In the genomic region with DNA sequence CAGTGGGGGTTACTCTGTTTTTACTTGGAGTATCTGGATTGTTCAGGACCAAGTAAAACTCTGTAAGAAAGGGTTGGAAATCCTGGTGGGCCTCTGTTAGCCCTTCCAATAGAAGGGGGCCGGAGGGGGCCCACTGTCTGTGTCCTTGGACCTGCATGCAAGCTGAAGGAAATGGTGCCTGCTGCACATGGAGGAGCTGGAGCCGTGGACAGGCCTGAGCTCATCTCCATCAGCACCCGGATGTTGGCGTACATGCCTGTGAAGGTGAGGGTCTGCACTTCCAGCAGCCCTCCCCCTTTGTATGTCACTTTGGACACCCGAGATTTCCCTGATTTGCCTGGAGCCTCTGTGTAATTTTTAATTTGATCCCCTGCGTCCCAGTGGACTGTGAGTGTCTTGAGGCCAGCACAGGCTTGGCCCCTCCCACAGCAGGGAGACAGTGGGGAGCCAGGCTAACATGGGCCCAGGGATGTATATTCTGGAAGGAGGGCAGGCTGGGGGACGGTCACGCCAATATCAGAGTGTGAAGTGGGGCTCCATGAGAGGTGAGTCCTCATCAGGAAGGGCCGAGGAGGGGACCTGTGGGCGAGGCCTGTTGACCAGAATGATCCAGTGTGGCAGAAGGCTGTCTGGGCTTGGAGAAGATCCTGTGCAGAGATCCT, we compare ENCODE assay signal across 10 cellular contexts. TPM values are rescaled to one million over a fixed set of nuclear protein-coding genes. Genes with fewer than 3 reads are reported as not detected.
A peak's percentile ranks its signal among the peaks of the same experiment; 100 is the strongest.
DNase-seq lines count a peak whose midpoint lies in the region; ATAC-seq and TF ChIP-seq lines count a peak whose summit lies in the region.
"Had no signal": no experiment of that assay in that cellular context is flagged by ENCODE, and none has a peak within 500 bp of the region (broad histone marks: within the 10 kb centered on the region; RNA-seq: fewer than 3 reads in every experiment).

No MANE protein-coding gene starts in this region.

- no peaks in the 10 kb centered on the region for H3K9me3 ChIP-seq in right atrium auricular region
- H3K9me3 ChIP-seq in mesodermal cell (ENCODE audit: control insufficient read depth, low read length): peaks cover 9% of the 10 kb centered on the region

- no peak for ATAC-seq in Right ventricle myocardium inferior
- ATAC-seq in activated naive CD8-positive, alpha-beta T cell treated with anti-CD3 and anti-CD28 coated beads, Interleukin-2, amount 10 ng/mL, durations not matched to agents 7 days and 5 days (ENCODE audit: low read depth): no peak
- ATAC-seq in HG03460 (IDR thresholded peaks at IDR 0.05; ENCODE audit: unreplicated experiment): no peak
- ATAC-seq in GM21723 (IDR thresholded peaks at IDR 0.05; ENCODE audit: unreplicated experiment): no peak

- H3K4me3 ChIP-seq in right atrium auricular region (no peak overlapping the region), mesodermal cell (ENCODE audit: extremely low read depth, insufficient read depth, low read length, poor library complexity, severe bottlenecking) (no peak overlapping the region), urinary bladder (ENCODE audit: low read depth, low read length) (no peak overlapping the region)

- TF ChIP-seq CTCF in right atrium auricular region (IDR thresholded peaks at IDR 0.05): no peak

- POLR2A ChIA-PET in activated naive CD8-positive, alpha-beta T cell treated with anti-CD3 and anti-CD28 coated beads, Interleukin-2, amount 10 ng/mL, durations not matched to agents 7 days and 5 days (lab: Charles Lee): interaction anchor here (1.3 kb wide), 1 partner anchor 20 kb away, joined by 3 read pairs; no protein-coding TSS in a partner anchor

- H3K27ac ChIP-seq in right atrium auricular region: peak overlapping the region; percentile 57 to 58
- peak overlapping the region; percentile 92 for H3K27ac ChIP-seq in mesodermal cell (ENCODE audit: low read depth, low read length, severe bottlenecking)
- H3K27ac ChIP-seq in urinary bladder (ENCODE audit: low read depth): peak overlapping the region; percentile 13

- H3K36me3 ChIP-seq in right atrium auricular region (no peaks in the 10 kb centered on the region), mesodermal cell (ENCODE audit: control insufficient read depth, insufficient read depth, low read length) (peaks cover 7% of the 10 kb centered on the region), urinary bladder (ENCODE audit: insufficient read depth) (no peaks in the 10 kb centered on the region)

- peak overlapping the region; percentile 51 for H3K27ac Mint-ChIP-seq in activated naive CD8-positive, alpha-beta T cell treated with anti-CD3 and anti-CD28 coated beads, Interleukin-2, amount 10 ng/mL, durations not matched to agents 7 days and 5 days

- in situ Hi-C loops in KBM-7 (cut with MboI; ENCODE audit: low pct_unique_long_range_greater_than_20kb, low sequenced_read_pairs): no loop called here

- H3K36me3 Mint-ChIP-seq in activated naive CD8-positive, alpha-beta T cell treated with anti-CD3 and anti-CD28 coated beads, Interleukin-2, amount 10 ng/mL, durations not matched to agents 7 days and 5 days: peaks cover 13% of the 10 kb centered on the region

- 90 to 91% methylated on average over 9 of the region's 10 CpGs for WGBS in mesodermal cell (ENCODE audit: insufficient coverage in 2 of 2), 2 experiments
- 87% methylated on average over 10 of the region's 10 CpGs for WGBS in urinary bladder

- H3K4me1 ChIP-seq in right atrium auricular region (peaks cover 0 to 47% of the 10 kb centered on the region in 2 donors), mesodermal cell (ENCODE audit: control insufficient read depth, insufficient read depth, low read length, poor library complexity, severe bottlenecking) (peaks cover 47% of the 10 kb centered on the region), urinary bladder (ENCODE audit: insufficient read depth) (peaks cover 4% of the 10 kb centered on the region)

- peak overlapping the region; percentile 9 for H3K4me3 Mint-ChIP-seq in activated naive CD8-positive, alpha-beta T cell treated with anti-CD3 and anti-CD28 coated beads, Interleukin-2, amount 10 ng/mL, durations not matched to agents 7 days and 5 days

- intact Hi-C loops in Right ventricle myocardium inferior (cut with DNase I): no loop called here

- H3K27me3 ChIP-seq in right atrium auricular region: no peaks in the 10 kb centered on the region

- DNase-seq in right atrium auricular region (ENCODE audit: low spot score): no peak
- DNase-seq in Right ventricle myocardium inferior (ENCODE audit: missing footprints): no peak
- no peak for DNase-seq in activated naive CD8-positive, alpha-beta T cell treated with anti-CD3 and anti-CD28 coated beads, Interleukin-2, amount 10 ng/mL, durations not matched to agents 7 days and 5 days
- no peak for DNase-seq in KBM-7
- DNase-seq: H9, NCI-H446 treated with DMSO at 0.1 percent for 48 hours had no signal

- H3K4me1 Mint-ChIP-seq in activated naive CD8-positive, alpha-beta T cell treated with anti-CD3 and anti-CD28 coated beads, Interleukin-2, amount 10 ng/mL, durations not matched to agents 7 days and 5 days: peaks cover 24% of the 10 kb centered on the region

- H3K9me3 Mint-ChIP-seq in activated naive CD8-positive, alpha-beta T cell treated with anti-CD3 and anti-CD28 coated beads, Interleukin-2, amount 10 ng/mL, durations not matched to agents 7 days and 5 days: peaks cover 9% of the 10 kb centered on the region

- no peaks in the 10 kb centered on the region for H3K27me3 Mint-ChIP-seq in activated naive CD8-positive, alpha-beta T cell treated with anti-CD3 and anti-CD28 coated beads, Interleukin-2, amount 10 ng/mL, durations not matched to agents 7 days and 5 days

RNA-seq across cellular contexts. Expression of a gene that starts 16.8 kb away (rescaled TPM):
- total RNA-seq in right atrium auricular region (10 to 100 TPM; 29.9 to 39.5 TPM), Right ventricle myocardium inferior (29.2 TPM), urinary bladder (28.7 TPM)
- 10 to 100 TPM; 25.3 to 29.0 TPM for total RNA-seq in activated naive CD8-positive, alpha-beta T cell treated with anti-CD3 and anti-CD28 coated beads, Interleukin-2, amount 10 ng/mL, durations not matched to agents 7 days and 5 days
- 80.6 TPM for polyA plus RNA-seq in mesodermal cell (2013, experiment 1 of 2)
- polyA plus RNA-seq in mesodermal cell (2013, experiment 2 of 2): 72.1 TPM
- 55.0 TPM for polyA plus RNA-seq in urinary bladder

Comparison
In these comparisons a context has a peak if more than half of its experiments do, and no peak if none do; other contexts are left out.
1. H3K27ac ChIP-seq: peak in every context shown above with its lines; median percentile 92 in mesodermal cell; 58 in right atrium auricular region; 13 in urinary bladder.